ENCODE assay signal across 8 cellular contexts in genomic region chr7:10940748-10941358, GRCh38. TPM values are rescaled to one million over a fixed set of nuclear protein-coding genes. Genes with fewer than 3 reads are reported as not detected.
DNase-seq lines count a peak whose midpoint lies in the region; ATAC-seq and TF ChIP-seq lines count a peak whose summit lies in the region.

No MANE protein-coding gene starts in this region.

- H3K9me3 ChIP-seq in transverse colon, result no peaks in the 10 kb centered on the region

- no peak overlapping the region for H3K27ac Mint-ChIP-seq in activated naive CD8-positive, alpha-beta T cell treated with anti-CD3 and anti-CD28 coated beads for 36 hours

- H3K4me3 ChIP-seq in transverse colon, result peak overlapping the region; percentile 37 to 97 (median 68)

- TF ChIP-seq CTCF in GM10248 (IDR thresholded peaks at IDR 0.05; ENCODE audit: control extremely low read depth, extremely low read depth, low read depth, missing control alignments), result no peak
- TF ChIP-seq CTCF in transverse colon (IDR thresholded peaks at IDR 0.05), result no peak

- intact Hi-C loops in left colon (cut with DNase I, micrococcal nuclease), result no loop called here
- intact Hi-C loops in transverse colon (cut with DNase I; ENCODE audit: low total_unique reads), result loop anchor here (5.0 kb wide), 1 partner anchor 36 kb away; no protein-coding TSS in a partner anchor

- peak; percentile 48 for ATAC-seq in left colon
- ATAC-seq in GM18519 (IDR thresholded peaks at IDR 0.05; ENCODE audit: low FRiP score, unreplicated experiment), result no peak
- ATAC-seq in HG03520 (IDR thresholded peaks at IDR 0.05; ENCODE audit: unreplicated experiment), result no peak
- no peak for ATAC-seq in GM18858 (IDR thresholded peaks at IDR 0.05; ENCODE audit: unreplicated experiment)

- H3K36me3 Mint-ChIP-seq in activated naive CD8-positive, alpha-beta T cell treated with anti-CD3 and anti-CD28 coated beads for 36 hours, result peaks cover 9% of the 10 kb centered on the region

- in situ Hi-C loops in transverse colon (cut with MboI; ENCODE audit: low pct_ligation_motif_present in 1 of 4, low pct_unique_long_range_greater_than_20kb in 1 of 4, low sequenced_read_pairs in 3 of 4), result no loop called here

- POLR2A ChIA-PET in GM10248 (lab: Yijun Ruan, JAX), result interaction anchor here (1.3 to 2.1 kb wide), 2 partner anchors 11 to 33 kb away, joined by 7 to 8 read pairs; partner anchors contain the start of gene PHF14

- H3K4me1 ChIP-seq in transverse colon, result peaks cover 0 to 32% (median 19%) of the 10 kb centered on the region in 4 donors

- TF ChIP-seq POLR2A in transverse colon (IDR thresholded peaks at IDR 0.05), result no peak

- H3K27me3 ChIP-seq in transverse colon, result no peaks in the 10 kb centered on the region

- peaks cover 0 to 16% (median 6%) of the 10 kb centered on the region in 4 donors for H3K36me3 ChIP-seq in transverse colon

- H3K27me3 Mint-ChIP-seq in activated naive CD8-positive, alpha-beta T cell treated with anti-CD3 and anti-CD28 coated beads for 36 hours, result no peaks in the 10 kb centered on the region

- no peak for TF ChIP-seq EP300 in transverse colon (IDR thresholded peaks at IDR 0.05; ENCODE audit: low read depth)

- H3K9me3 Mint-ChIP-seq in activated naive CD8-positive, alpha-beta T cell treated with anti-CD3 and anti-CD28 coated beads for 36 hours, result no peaks in the 10 kb centered on the region

- DNase-seq in GM10248 (ENCODE audit: extremely low spot score), result peak; percentile 18
- DNase-seq in NCI-H1105 treated with DMSO at 0.1 percent for 48 hours (lab: John Stamatoyannopoulos, UW), result peak; percentile 77
- peak; percentile 8 for DNase-seq in activated naive CD8-positive, alpha-beta T cell treated with anti-CD3 and anti-CD28 coated beads for 36 hours
- peak in 1 of 2 donors; percentile 35 for DNase-seq in left colon
- peak; percentile 14 for DNase-seq in transverse colon

- peaks cover 14% of the 10 kb centered on the region for H3K4me1 Mint-ChIP-seq in activated naive CD8-positive, alpha-beta T cell treated with anti-CD3 and anti-CD28 coated beads for 36 hours

- peak overlapping the region; percentile 86 to 96 (median 95) for H3K27ac ChIP-seq in transverse colon

- no peak overlapping the region for H3K4me3 Mint-ChIP-seq in activated naive CD8-positive, alpha-beta T cell treated with anti-CD3 and anti-CD28 coated beads for 36 hours

- CTCF ChIA-PET in GM10248 (lab: Yijun Ruan, JAX), result interaction anchor here (0.9 to 3.6 kb wide), 7 partner anchors 10 to 375 kb away, joined by 3 to 13 read pairs (median 4); no protein-coding TSS in a partner anchor

- 16 to 17% methylated on average over 11 to 18 of the region's 18 CpGs for WGBS in transverse colon (ENCODE audit: low coverage in 1 of 2), 2 donors

RNA-seq across cellular contexts. Expression of gene PHF14, which starts 32.8 kb away (rescaled TPM):
- total RNA-seq in activated naive CD8-positive, alpha-beta T cell treated with anti-CD3 and anti-CD28 coated beads for 36 hours, result 10 to 100 TPM; 41.6 to 43.1 TPM
- total RNA-seq in left colon (10 to 100 TPM; 26.4 to 30.9 TPM), transverse colon (10 to 100 TPM; 24.3 to 42.1 (median 28.8) TPM)
